Comparison of ENCODE assay signal across 1 cellular context in genomic region chr12:47838286-47838931, GRCh38.
TF ChIP-seq lines count a peak whose summit lies in the region.

No MANE protein-coding gene starts in this region.

TF ChIP-seq in SK-N-SH, 30 proteins besides CTCF, POLR2A, EP300 and RAD21 (continued from another document):
- TF ChIP-seq SMC3 (IDR thresholded peaks at IDR 0.05; ENCODE audit: low read depth, low read length) = peak; percentile 46; the same call in 1 of the 2 replicates
- TF ChIP-seq TAF1 (IDR thresholded peaks at IDR 0.05; ENCODE audit: borderline replicate concordance, low read depth, low read length) = no peak
- TF ChIP-seq TCF12 (IDR thresholded peaks at IDR 0.05) = no peak
